Comparison of ENCODE assay signal across 22 cellular contexts in the genomic region with DNA sequence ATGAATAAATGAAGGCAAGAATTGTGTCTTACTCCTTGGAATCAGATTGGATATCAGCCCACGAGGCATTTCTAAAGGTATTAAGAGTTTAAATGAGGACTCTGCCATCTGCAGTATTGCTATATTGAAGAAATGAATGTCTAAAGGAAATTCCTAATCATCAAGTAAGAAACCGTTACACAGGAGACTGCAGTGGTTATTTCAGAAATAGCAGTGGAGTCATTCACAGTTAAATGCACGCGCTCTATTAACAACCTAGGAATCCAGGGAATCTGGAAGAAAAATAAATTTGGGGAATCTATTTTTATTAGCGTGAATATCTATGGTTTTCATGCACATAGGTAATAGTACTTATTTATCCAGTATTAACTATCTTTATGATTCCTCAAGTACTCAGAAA.
DNase-seq lines count a peak whose midpoint lies in the region; FAIRE-seq and TF ChIP-seq lines count a peak whose summit lies in the region.
"Had no signal": no experiment of that assay in that cellular context is flagged by ENCODE, and none has a peak within 500 bp of the region (broad histone marks: within the 10 kb centered on the region; RNA-seq: fewer than 3 reads in every experiment).

No MANE protein-coding gene starts in this region.

- POLR2A ChIA-PET in CD8-positive, alpha-beta memory T cell (lab: Charles Lee): no interaction called here

- H3K4me2 ChIP-seq in keratinocyte (ENCODE audit: control insufficient read depth, extremely low read depth, insufficient read depth, low read depth, low read length) (peak overlapping the region; percentile 51), smooth muscle cell (no peak overlapping the region)
- H3K4me2 ChIP-seq: SK-N-SH had no signal

- H3K27ac ChIP-seq in brain microvascular endothelial cell (peak overlapping the region; percentile 31), keratinocyte (ENCODE audit: control insufficient read depth, insufficient read depth, low read length) (no peak overlapping the region), smooth muscle cell (ENCODE audit: low read depth) (peak overlapping the region; percentile 52), vagina (no peak overlapping the region)
- H3K27ac ChIP-seq in CD8-positive, alpha-beta memory T cell (ENCODE audit: low read depth, low read length): no peak overlapping the region
- H3K27ac ChIP-seq: RWPE1 had no signal

- H3K27me3 Mint-ChIP-seq in HFFc6 (ENCODE audit: insufficient read depth): no peaks in the 10 kb centered on the region; the same call in 1 of the 2 replicates
- peaks cover 1 to 5% of the 10 kb centered on the region in 2 donors for H3K27me3 Mint-ChIP-seq in CD8-positive, alpha-beta memory T cell
- H3K27me3 Mint-ChIP-seq: CD4-positive, CD25-positive, alpha-beta regulatory T cell had no signal

- TF ChIP-seq POLR2A in vagina (IDR thresholded peaks at IDR 0.05): no peak

- H3K36me3 Mint-ChIP-seq in HFFc6 (ENCODE audit: low read depth): no peaks in the 10 kb centered on the region
- no peaks in the 10 kb centered on the region for H3K36me3 Mint-ChIP-seq in CD8-positive, alpha-beta memory T cell
- H3K36me3 Mint-ChIP-seq: CD4-positive, CD25-positive, alpha-beta regulatory T cell had no signal

- H3K4me3 ChIP-seq in brain microvascular endothelial cell (ENCODE audit: low read depth, low read length): no peak overlapping the region
- H3K4me3 ChIP-seq in keratinocyte (ENCODE audit: control insufficient read depth in 2 of 3, extremely low read depth in 1 of 3, insufficient read depth in 2 of 3, low read depth in 1 of 3, low read length in 3 of 3): no peak overlapping the region
- H3K4me3 ChIP-seq in smooth muscle cell: no peak overlapping the region
- no peak overlapping the region for H3K4me3 ChIP-seq in CD8-positive, alpha-beta memory T cell (ENCODE audit: low read length)
- no peak overlapping the region for H3K4me3 ChIP-seq in vagina

- H3K4me1 Mint-ChIP-seq in HFFc6 (ENCODE audit: low read depth): peaks cover 22% of the 10 kb centered on the region; the same call in 1 of the 2 replicates
- H3K4me1 Mint-ChIP-seq in CD8-positive, alpha-beta memory T cell: no peaks in the 10 kb centered on the region
- H3K4me1 Mint-ChIP-seq: CD4-positive, CD25-positive, alpha-beta regulatory T cell had no signal

- intact Hi-C loops in vagina (cut with DNase I): no loop called here

- H2AFZ ChIP-seq in keratinocyte (ENCODE audit: control insufficient read depth, low read length) (no peak overlapping the region), smooth muscle cell (ENCODE audit: low read depth) (no peak overlapping the region)

- WGBS in smooth muscle cell (ENCODE audit: low lambda C conversion rate): 58% methylated on average over 5 of the region's 5 CpGs

- in situ Hi-C loops in brain microvascular endothelial cell (cut with HindIII; ENCODE audit: low pct_ligation_motif_present, low sequenced_read_pairs): no loop called here

- H3K9me3 ChIP-seq in keratinocyte (ENCODE audit: control insufficient read depth, low read depth, low read length) (no peaks in the 10 kb centered on the region), smooth muscle cell (replicated peaks; ENCODE audit: low read depth) (no peaks in the 10 kb centered on the region), vagina (no peaks in the 10 kb centered on the region)
- H3K9me3 ChIP-seq in CD8-positive, alpha-beta memory T cell (ENCODE audit: low read length): no peaks in the 10 kb centered on the region
- H3K9me3 ChIP-seq: SK-N-SH had no signal

- no peak for FAIRE-seq in keratinocyte (lab: Jason Lieb, UNC)
- FAIRE-seq: GM19239 had no signal

- H3K27me3 ChIP-seq in brain microvascular endothelial cell (replicated peaks): no peaks in the 10 kb centered on the region
- H3K27me3 ChIP-seq in keratinocyte (ENCODE audit: control insufficient read depth, extremely low read depth, insufficient read depth, low read length): no peaks in the 10 kb centered on the region
- no peaks in the 10 kb centered on the region for H3K27me3 ChIP-seq in smooth muscle cell (ENCODE audit: low read depth)
- H3K27me3 ChIP-seq in CD8-positive, alpha-beta memory T cell (ENCODE audit: insufficient read depth, low read length, poor library complexity, severe bottlenecking): no peaks in the 10 kb centered on the region
- no peaks in the 10 kb centered on the region for H3K27me3 ChIP-seq in vagina

- DNase-seq in HFFc6: no peak
- DNase-seq in brain microvascular endothelial cell: no peak
- no peak for DNase-seq in keratinocyte (ENCODE audit: low read depth, low spot score)
- no peak for DNase-seq in smooth muscle cell (lab: John Stamatoyannopoulos, UW; ENCODE audit: unreplicated experiment)
- no peak for DNase-seq in activated CD4-positive, alpha-beta T cell treated with anti-CD3 and anti-CD28 coated beads, Interleukin-2, amount 50 U/mL, for 48 hours
- DNase-seq in CD8-positive, alpha-beta memory T cell: no peak
- DNase-seq in vagina (ENCODE audit: extremely low spot score in 2 of 2): no peak
- DNase-seq: Calu3; CD4-positive, CD25-positive, alpha-beta regulatory T cell; DMS153; GF-D8; MM.1S; NCI-H1417 treated with DMSO at 0.1 percent for 48 hours; NCI-H1930; NCI-H345; NCI-H524; NCI-H774; NK-92 treated with Interleukin-12 subunit alpha and Interleukin-12 subunit beta, amount 100 ng/mL, for 24 hours; SHP77 treated with DMSO at 0.1 percent for 48 hours; SK-N-SH had no signal

- H3K9ac ChIP-seq in keratinocyte (ENCODE audit: control insufficient read depth, extremely low read depth, insufficient read depth, low read length) (no peak overlapping the region), smooth muscle cell (ENCODE audit: low read depth) (no peak overlapping the region)
- H3K9ac ChIP-seq: SK-N-SH had no signal

- CTCF ChIA-PET in CD8-positive, alpha-beta memory T cell (lab: Charles Lee): no interaction called here

- H3K27ac Mint-ChIP-seq in HFFc6: peak overlapping the region; percentile 66
- no peak overlapping the region for H3K27ac Mint-ChIP-seq in CD8-positive, alpha-beta memory T cell
- H3K27ac Mint-ChIP-seq: CD4-positive, CD25-positive, alpha-beta regulatory T cell had no signal

- H4K20me1 ChIP-seq in keratinocyte (ENCODE audit: control insufficient read depth, extremely low read depth, insufficient read depth, low read length) (no peaks in the 10 kb centered on the region), smooth muscle cell (ENCODE audit: low read depth) (peaks cover 53% of the 10 kb centered on the region)

- H3K79me2 ChIP-seq in keratinocyte (ENCODE audit: control insufficient read depth, insufficient read depth, low read length): no peaks in the 10 kb centered on the region
- H3K79me2 ChIP-seq in smooth muscle cell (ENCODE audit: low read depth): peaks cover 23% of the 10 kb centered on the region

- H3K4me1 ChIP-seq in keratinocyte (ENCODE audit: control insufficient read depth, extremely low read depth, insufficient read depth, low read length) (peaks cover 19% of the 10 kb centered on the region), smooth muscle cell (ENCODE audit: low read depth) (peaks cover 23% of the 10 kb centered on the region), vagina (no peaks in the 10 kb centered on the region)
- no peaks in the 10 kb centered on the region for H3K4me1 ChIP-seq in CD8-positive, alpha-beta memory T cell (ENCODE audit: insufficient read depth, low read length)

- H3K36me3 ChIP-seq in brain microvascular endothelial cell (replicated peaks) (no peaks in the 10 kb centered on the region), keratinocyte (ENCODE audit: control insufficient read depth in 2 of 2, extremely low read depth in 1 of 2, insufficient read depth in 2 of 2, low read length in 2 of 2) (no peaks in the 10 kb centered on the region), smooth muscle cell (ENCODE audit: low read depth) (no peaks in the 10 kb centered on the region), vagina (no peaks in the 10 kb centered on the region)
- no peaks in the 10 kb centered on the region for H3K36me3 ChIP-seq in CD8-positive, alpha-beta memory T cell (ENCODE audit: insufficient read depth, low read length)

- no peaks in the 10 kb centered on the region for H3K9me1 ChIP-seq in keratinocyte (ENCODE audit: control insufficient read depth, extremely low read depth, insufficient read depth, low read length)

- H3K9me3 Mint-ChIP-seq in HFFc6: no peaks in the 10 kb centered on the region
- no peaks in the 10 kb centered on the region for H3K9me3 Mint-ChIP-seq in CD8-positive, alpha-beta memory T cell
- H3K9me3 Mint-ChIP-seq: CD4-positive, CD25-positive, alpha-beta regulatory T cell had no signal

- H3F3A ChIP-seq in smooth muscle cell (ENCODE audit: low read depth): peaks cover 2% of the 10 kb centered on the region

- dilution Hi-C loops in keratinocyte (cut with MboI; ENCODE audit: extremely low pct_ligation_motif_present, low sequenced_read_pairs): no loop called here

- H3K4me3 Mint-ChIP-seq in HFFc6: peak overlapping the region; percentile 58; the same call in 1 of the 2 replicates
- H3K4me3 Mint-ChIP-seq in CD8-positive, alpha-beta memory T cell: no peak overlapping the region
- H3K4me3 Mint-ChIP-seq: CD4-positive, CD25-positive, alpha-beta regulatory T cell had no signal

- TF ChIP-seq CTCF in HFFc6 (IDR thresholded peaks at IDR 0.05) (no peak), brain microvascular endothelial cell (IDR thresholded peaks at IDR 0.05; ENCODE audit: low read depth, low read length, missing control alignments) (no peak), keratinocyte (optimal IDR thresholded peaks at IDR 0.05 in 1 of 3, IDR thresholded peaks at IDR 0.05 in 1 of 3, conservative IDR thresholded peaks at IDR 0.05 in 1 of 3; ENCODE audit: extremely low read depth in 1 of 3, insufficient read depth in 2 of 3, low read length in 3 of 3) (no peak), smooth muscle cell (IDR thresholded peaks at IDR 0.05; ENCODE audit: borderline replicate concordance, insufficient read depth, poor library complexity, severe bottlenecking) (no peak), vagina (IDR thresholded peaks at IDR 0.05) (no peak)

Comparison
In these comparisons a context has a peak if more than half of its experiments do, and no peak if none do; other contexts are left out.
1. H3K27ac ChIP-seq: peak in brain microvascular endothelial cell (single experiment) and smooth muscle cell (single experiment); none in keratinocyte (single experiment), CD8-positive, alpha-beta memory T cell (single experiment) and vagina (single experiment).